Comparison of ENCODE assay signal across 1 cellular context in the genomic region with DNA sequence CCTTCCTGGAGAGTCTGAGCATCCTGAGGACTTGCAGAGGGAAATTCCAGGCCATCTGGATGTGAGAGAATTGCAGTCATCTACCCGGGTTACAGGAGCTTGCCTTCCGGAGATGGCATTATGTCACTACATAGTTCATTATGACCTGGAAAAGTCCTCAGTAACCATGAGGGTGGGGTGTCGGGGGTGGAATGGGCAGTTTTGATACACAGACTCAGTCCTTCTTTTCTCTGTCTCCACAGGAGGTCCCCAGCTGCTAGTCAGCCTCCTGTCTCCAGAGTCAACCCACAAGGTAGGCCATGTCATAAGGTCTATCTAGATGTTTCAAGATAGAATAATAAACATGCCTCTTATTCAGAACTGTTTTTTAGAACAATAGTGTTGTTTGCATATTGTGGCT.
TF ChIP-seq lines count a peak whose summit lies in the region.

No MANE protein-coding gene starts in this region.

TF ChIP-seq in GM12878, 131 proteins besides CTCF, POLR2A, EP300 and RAD21:
- TF ChIP-seq RB1 (IDR thresholded peaks at IDR 0.05; ENCODE audit: borderline replicate concordance) (no peak), SUPT20H (IDR thresholded peaks at IDR 0.05; ENCODE audit: borderline replicate concordance, control insufficient read depth, low read depth, low read length) (no peak), ETV6 (conservative IDR thresholded peaks at IDR 0.05 in 1 of 2, IDR thresholded peaks at IDR 0.05 in 1 of 2; ENCODE audit: borderline replicate concordance in 1 of 2, low read depth in 1 of 2) (no peak), POU2F2 (IDR thresholded peaks at IDR 0.05; ENCODE audit: borderline replicate concordance, low read depth, low read length) (no peak), NFIC (IDR thresholded peaks at IDR 0.05; ENCODE audit: low read depth, low read length) (no peak), BCL11A (IDR thresholded peaks at IDR 0.05; ENCODE audit: low read depth, low read length) (no peak), JUND (IDR thresholded peaks at IDR 0.05; ENCODE audit: low read depth, low read length) (no peak), FOXK2 (IDR thresholded peaks at IDR 0.05) (no peak)
